ENCODE assay signal across 13 cellular contexts in genomic region chr7:134691820-134692705, GRCh38. TPM values are rescaled to one million over a fixed set of nuclear protein-coding genes. Genes with fewer than 3 reads are reported as not detected.
A peak's percentile ranks its signal among the peaks of the same experiment; 100 is the strongest.
DNase-seq lines count a peak whose midpoint lies in the region; ATAC-seq and TF ChIP-seq lines count a peak whose summit lies in the region.
"Had no signal": no experiment of that assay in that cellular context is flagged by ENCODE, and none has a peak within 500 bp of the region (broad histone marks: within the 10 kb centered on the region; RNA-seq: fewer than 3 reads in every experiment).

No MANE protein-coding gene starts in this region.

- peaks cover 83% of the 10 kb centered on the region for H3K4me1 Mint-ChIP-seq in osteocyte (ENCODE audit: unreplicated experiment)
- H3K4me1 Mint-ChIP-seq: B cell had no signal

- H3K4me3 Mint-ChIP-seq in osteocyte (ENCODE audit: unreplicated experiment) = peak overlapping the region; percentile 24
- H3K4me3 Mint-ChIP-seq: B cell; stimulated activated naive CD8-positive, alpha-beta T cell treated with anti-CD3 and anti-CD28 coated beads, Interleukin-15, Interleukin-2, amounts not matched to agents 100 ng/mL and 50 ng/mL, for 24 hours had no signal

- no peaks in the 10 kb centered on the region for H3K36me3 Mint-ChIP-seq in osteocyte (ENCODE audit: unreplicated experiment)

- no peak for ATAC-seq in HG03354 (IDR thresholded peaks at IDR 0.05; ENCODE audit: poor library complexity, severe bottlenecking, unreplicated experiment)
- ATAC-seq: body of pancreas had no signal

- TF ChIP-seq CTCF in osteocyte (IDR thresholded peaks at IDR 0.05) = no peak

- DNase-seq in A172 (ENCODE audit: low spot score) (peak; percentile 42), M059J (ENCODE audit: low read depth) (peak; percentile 93), dedifferentiated amniotic fluid mesenchymal stem cell (ENCODE audit: extremely low spot score) (peak; percentile 88), osteocyte (ENCODE audit: extremely low spot score, unreplicated experiment) (peak; percentile 85), NCI-H2171 (lab: John Stamatoyannopoulos, UW) (no peak), NOMO-1 treated with DMSO at 0.1 percent for 48 hours (lab: John Stamatoyannopoulos, UW; ENCODE audit: unreplicated experiment) (no peak), DMS79 treated with DMSO at 0.1 percent for 48 hours (lab: John Stamatoyannopoulos, UW) (no peak)
- DNase-seq: body of pancreas, NCI-H1092 treated with DMSO at 0.1 percent for 48 hours, NCI-H82 had no signal

- no peaks in the 10 kb centered on the region for H3K9me3 Mint-ChIP-seq in osteocyte (ENCODE audit: unreplicated experiment)
- H3K9me3 Mint-ChIP-seq: stimulated activated naive CD8-positive, alpha-beta T cell treated with anti-CD3 and anti-CD28 coated beads, Interleukin-15, Interleukin-2, amounts not matched to agents 100 ng/mL and 50 ng/mL, for 24 hours had no signal

- no peaks in the 10 kb centered on the region for H3K27me3 Mint-ChIP-seq in osteocyte (ENCODE audit: unreplicated experiment)

- peak overlapping the region; percentile 97 for H3K27ac Mint-ChIP-seq in osteocyte (ENCODE audit: unreplicated experiment)
- H3K27ac Mint-ChIP-seq: B cell; stimulated activated naive CD8-positive, alpha-beta T cell treated with anti-CD3 and anti-CD28 coated beads, Interleukin-15, Interleukin-2, amounts not matched to agents 100 ng/mL and 50 ng/mL, for 24 hours had no signal

RNA-seq across cellular contexts. Expression of gene BPGM, which starts 45.4 kb away (rescaled TPM):
- 17.5 and 19.6 TPM in 2 replicates for total RNA-seq in A172 (2014; rRNA removed; shearing (Covaris generic))
- 36.4 and 39.6 TPM in 2 replicates for total RNA-seq in M059J (2014; rRNA removed; shearing (Covaris generic))
- 11.6 and 13.3 TPM in 2 replicates for total RNA-seq in osteocyte

Comparison
In these comparisons a context has a peak if more than half of its experiments do, and no peak if none do; other contexts are left out.
1. DNase-seq: peak in A172 (single experiment), M059J (single experiment), dedifferentiated amniotic fluid mesenchymal stem cell (single experiment) and osteocyte (single experiment); none in NCI-H2171 (single experiment), NOMO-1 treated with DMSO at 0.1 percent for 48 hours (single experiment) and DMS79 treated with DMSO at 0.1 percent for 48 hours (single experiment).